ENCODE assay signal across 20 cellular contexts in the genomic region with DNA sequence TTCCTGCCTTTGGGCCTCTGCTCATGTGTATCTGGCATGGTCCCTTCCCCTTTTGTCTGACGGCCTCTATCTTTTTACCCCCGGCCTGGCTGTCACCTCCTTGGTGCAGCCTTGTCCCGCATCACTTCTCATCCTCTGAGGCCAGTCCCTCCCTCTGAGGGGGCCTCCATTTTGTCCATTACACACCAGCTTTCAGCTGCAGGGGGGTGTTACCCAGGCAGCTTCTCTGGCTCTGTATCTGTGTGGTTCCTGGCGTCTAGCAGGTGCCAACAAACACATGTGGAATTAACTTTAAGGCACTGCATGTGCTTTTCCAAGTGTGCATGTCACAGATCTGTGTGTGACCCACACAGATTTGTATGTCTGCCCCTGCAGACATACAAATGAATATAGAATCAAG. TPM values are rescaled to one million over a fixed set of nuclear protein-coding genes. Genes with fewer than 3 reads are reported as not detected.
A peak's percentile ranks its signal among the peaks of the same experiment; 100 is the strongest.
DNase-seq lines count a peak whose midpoint lies in the region; ATAC-seq and TF ChIP-seq lines count a peak whose summit lies in the region.
"Had no signal": no experiment of that assay in that cellular context is flagged by ENCODE, and none has a peak within 500 bp of the region (broad histone marks: within the 10 kb centered on the region; RNA-seq: fewer than 3 reads in every experiment).

No MANE protein-coding gene starts in this region.

- peak overlapping the region; percentile 68 for H3K27ac ChIP-seq in C4-2B
- H3K27ac ChIP-seq in SK-N-MC = 0 out of 2 replicates have a peak overlapping the region, but pooled peaks have one; percentile 36
- H3K27ac ChIP-seq in lower lobe of right lung = peak overlapping the region; percentile 92
- peak overlapping the region; percentile 95 for H3K27ac ChIP-seq in stomach smooth muscle (ENCODE audit: low read length)
- H3K27ac ChIP-seq: adrenal gland, cardiac muscle cell, epithelial cell of prostate had no signal

- TF ChIP-seq CTCF in C4-2B (conservative IDR thresholded peaks at IDR 0.05) (no peak), lower lobe of right lung (IDR thresholded peaks at IDR 0.05) (no peak)

- H3K36me3 ChIP-seq in SK-N-MC (ENCODE audit: insufficient read depth, low read length) (no peaks in the 10 kb centered on the region; the same call in 1 of the 2 replicates), lower lobe of right lung (peaks cover 6% of the 10 kb centered on the region), stomach smooth muscle (ENCODE audit: control insufficient read depth in 2 of 2, insufficient read depth in 2 of 2, low read length in 2 of 2) (peaks cover 3 to 11% of the 10 kb centered on the region in 2 donors)
- H3K36me3 ChIP-seq: adrenal gland, cardiac muscle cell, Peyer's patch had no signal

- H3K4me3 ChIP-seq in SK-N-MC = no peak overlapping the region
- H3K4me3 ChIP-seq in lower lobe of right lung = no peak overlapping the region
- peak overlapping the region in 1 of 2 donors; percentile 29 for H3K4me3 ChIP-seq in stomach smooth muscle (ENCODE audit: low read length in 2 of 2)
- H3K4me3 ChIP-seq: adrenal gland, cardiac muscle cell, lung, Peyer's patch had no signal

- H3K4me1 ChIP-seq in lower lobe of right lung (peaks cover 79% of the 10 kb centered on the region), stomach smooth muscle (ENCODE audit: control insufficient read depth, insufficient read depth, low read length) (peaks cover 76% of the 10 kb centered on the region)

- H3K9ac ChIP-seq in SK-N-MC (ENCODE audit: insufficient read length) = no peak overlapping the region
- peak overlapping the region; percentile 26 to 36 for H3K9ac ChIP-seq in stomach smooth muscle (ENCODE audit: low read length in 2 of 2)

- DNase-seq in SK-N-MC (ENCODE audit: low read depth, low spot score) (no peak), lower lobe of right lung (no peak), activated gamma-delta T cell (lab: John Stamatoyannopoulos, UW) (no peak), HPDE6-E6E7 (ENCODE audit: extremely low spot score) (no peak)
- DNase-seq: activated CD4-positive, alpha-beta memory T cell treated with anti-CD3 and anti-CD28 coated beads for 36 hours; activated gamma-delta T cell treated with Interleukin-2 at 50 U/mL for 16 hours; adrenal gland; foreskin melanocyte; NCI-H1417; Peyer's patch; stimulated activated naive CD8-positive, alpha-beta T cell treated with anti-CD3 and anti-CD28 coated beads, Interleukin-15, amount 100 ng/mL, for 72 hours; T-helper 9 cell had no signal

- intact Hi-C loops in lower lobe of right lung (cut with DNase I) = no loop called here

- H3K27me3 ChIP-seq in lower lobe of right lung (ENCODE audit: low read depth) (no peaks in the 10 kb centered on the region), stomach smooth muscle (ENCODE audit: control insufficient read depth in 1 of 2, insufficient read depth in 2 of 2, low read length in 2 of 2) (no peaks in the 10 kb centered on the region)
- H3K27me3 ChIP-seq: adrenal gland, Peyer's patch had no signal

- no peaks in the 10 kb centered on the region for H3K9me3 ChIP-seq in SK-N-MC (ENCODE audit: low read depth, low read length)
- H3K9me3 ChIP-seq in lower lobe of right lung = no peaks in the 10 kb centered on the region
- H3K9me3 ChIP-seq in stomach smooth muscle (ENCODE audit: control insufficient read depth in 2 of 2, low read length in 2 of 2) = no peaks in the 10 kb centered on the region
- H3K9me3 ChIP-seq: adrenal gland, Peyer's patch had no signal

- no peak for ATAC-seq in lower lobe of right lung
- ATAC-seq in HG03097 (IDR thresholded peaks at IDR 0.05; ENCODE audit: low FRiP score, unreplicated experiment) = no peak
- no peak for ATAC-seq in HG02642 (IDR thresholded peaks at IDR 0.05; ENCODE audit: poor library complexity, unreplicated experiment)
- ATAC-seq: stimulated activated naive CD8-positive, alpha-beta T cell treated with anti-CD3 and anti-CD28 coated beads, Interleukin-15, amount 100 ng/mL, for 72 hours had no signal

RNA-seq across cellular contexts. Expression of a gene that starts 52.4 kb away (rescaled TPM):
- total RNA-seq in lower lobe of right lung = 27.2 TPM
- total RNA-seq: M059J had no signal

RNA-seq across cellular contexts. Expression of a gene that starts 55.0 kb away (rescaled TPM):
- 146 TPM for total RNA-seq in lower lobe of right lung
- total RNA-seq: cardiac muscle cell had no signal

Comparison
In these comparisons a context has a peak if more than half of its experiments do, and no peak if none do; other contexts are left out.
1. H3K27ac ChIP-seq: peak in every context shown above with its lines; median percentile 95 in stomach smooth muscle; 92 in lower lobe of right lung; 68 in C4-2B; 36 in SK-N-MC.